In genomic region chr7:133386204-133386603, GRCh38 we compare ENCODE assay signal across 1 cellular context.
TF ChIP-seq lines count a peak whose summit lies in the region.

No MANE protein-coding gene starts in this region.

TF ChIP-seq in H1, 55 proteins besides CTCF, POLR2A, EP300 and RAD21:
- no peak for TF ChIP-seq CBX8 (IDR thresholded peaks at IDR 0.05; ENCODE audit: borderline replicate concordance, low read depth, low read length)
- peak; percentile 61; the same call in 1 of the 2 replicates for TF ChIP-seq MAX (IDR thresholded peaks at IDR 0.05)
- TF ChIP-seq, protein P1, sequence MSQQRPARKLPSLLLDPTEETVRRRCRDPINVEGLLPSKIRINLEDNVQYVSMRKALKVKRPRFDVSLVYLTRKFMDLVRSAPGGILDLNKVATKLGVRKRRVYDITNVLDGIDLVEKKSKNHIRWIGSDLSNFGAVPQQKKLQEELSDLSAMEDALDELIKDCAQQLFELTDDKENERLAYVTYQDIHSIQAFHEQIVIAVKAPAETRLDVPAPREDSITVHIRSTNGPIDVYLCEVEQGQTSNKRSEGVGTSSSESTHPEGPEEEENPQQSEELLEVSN (IDR thresholded peaks at IDR 0.05) = peak; percentile 32; the same call in 1 of the 2 replicates
